ENCODE assay signal across 15 cellular contexts in the genomic region with DNA sequence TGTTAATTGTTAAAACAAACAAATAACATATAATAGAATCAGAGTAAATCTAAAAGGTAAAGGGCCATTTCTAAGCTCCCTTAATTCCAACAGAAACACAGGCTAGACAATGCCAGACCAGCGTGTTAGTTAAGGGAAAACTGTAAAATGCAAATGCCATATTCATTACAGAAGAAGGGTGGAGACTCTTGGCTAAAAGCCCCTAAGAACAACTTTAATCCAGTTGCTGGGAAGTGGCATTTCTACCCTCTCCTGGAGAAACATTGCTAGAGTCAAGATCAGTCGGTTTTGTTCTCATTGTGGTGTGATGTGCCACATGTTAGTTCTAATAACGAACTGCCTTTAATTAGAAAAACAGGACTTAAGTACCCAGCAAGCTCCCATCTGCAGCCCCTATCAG.
DNase-seq lines count a peak whose midpoint lies in the region; ATAC-seq and TF ChIP-seq lines count a peak whose summit lies in the region.
"Had no signal": no experiment of that assay in that cellular context is flagged by ENCODE, and none has a peak within 500 bp of the region (broad histone marks: within the 10 kb centered on the region; RNA-seq: fewer than 3 reads in every experiment).

No MANE protein-coding gene starts in this region.

- peak; percentile 16 for DNase-seq in HFF-Myc (ENCODE audit: extremely low read depth, low read depth)
- DNase-seq in mesenchymal stem cell, result no peak
- no peak for DNase-seq in suprapubic skin (ENCODE audit: low spot score in 2 of 2)
- DNase-seq in NCI-H1930 (lab: John Stamatoyannopoulos, UW), result no peak
- DNase-seq in right cardiac atrium, result no peak
- DNase-seq: ACHN; BE2C; CD8-positive, alpha-beta T cell; GF-D8; Kasumi-1; NCI-H2029 treated with DMSO at 0.1 percent for 48 hours; NCI-H510A treated with DMSO at 0.1 percent for 48 hours; SIG-M5 had no signal

- H4K91ac ChIP-seq in mesenchymal stem cell (ENCODE audit: low read length), result no peak overlapping the region

- no peak overlapping the region for H3K18ac ChIP-seq in mesenchymal stem cell (ENCODE audit: low read depth in 1 of 2, low read length in 2 of 2)

- no peak for ATAC-seq in stimulated activated memory B cell treated with anti-CD40 and anti-IgM and Interleukin-4, amounts not matched to agents 10 μg/mL and 1 μg/mL and 100 μg/mL, for 72 hours
- no peak for ATAC-seq in right cardiac atrium
- ATAC-seq: CD8-positive, alpha-beta T cell had no signal

- no peak overlapping the region for H2BK15ac ChIP-seq in mesenchymal stem cell (ENCODE audit: low read depth, poor library complexity, severe bottlenecking)

- TF ChIP-seq EP300 in suprapubic skin (IDR thresholded peaks at IDR 0.05), result no peak

- H3K4me3 ChIP-seq in HFF-Myc (replicated peaks; ENCODE audit: low read depth, low read length) (no peak overlapping the region), esophagus (ENCODE audit: low read depth in 1 of 2, low read length in 2 of 2) (no peak overlapping the region), mesenchymal stem cell (ENCODE audit: insufficient read depth in 1 of 2, low read depth in 1 of 2, low read length in 2 of 2) (no peak overlapping the region), suprapubic skin (no peak overlapping the region), right cardiac atrium (ENCODE audit: low read length) (no peak overlapping the region)

- H3K27ac ChIP-seq in esophagus (ENCODE audit: low read depth in 2 of 2, low read length in 1 of 2), result peak overlapping the region; percentile 45 to 52
- peak overlapping the region; percentile 52 for H3K27ac ChIP-seq in mesenchymal stem cell (ENCODE audit: low read length, poor library complexity, severe bottlenecking)
- H3K27ac ChIP-seq in suprapubic skin, result peak overlapping the region; percentile 58
- H3K27ac ChIP-seq in right cardiac atrium (ENCODE audit: low read length), result no peak overlapping the region

- no peak overlapping the region for H2AK5ac ChIP-seq in mesenchymal stem cell (ENCODE audit: low read length, severe bottlenecking)

- no peak overlapping the region for H3K27ac Mint-ChIP-seq in stimulated activated memory B cell treated with anti-CD40 and anti-IgM and Interleukin-4, amounts not matched to agents 10 μg/mL and 1 μg/mL and 100 μg/mL, for 72 hours
- H3K27ac Mint-ChIP-seq: CD8-positive, alpha-beta T cell had no signal

- 31 to 42% methylated on average over 3 of the region's 3 CpGs for WGBS in esophagus, 2 donors
- 100% methylated on average over 1 of the region's 3 CpGs for WGBS in mesenchymal stem cell
- WGBS in suprapubic skin, result 31% methylated on average over 3 of the region's 3 CpGs
- WGBS in right cardiac atrium, result 54% methylated on average over 3 of the region's 3 CpGs

- no peak overlapping the region for H2BK5ac ChIP-seq in mesenchymal stem cell (ENCODE audit: low read depth, low read length, poor library complexity, severe bottlenecking)

- H3K9me3 ChIP-seq in esophagus (ENCODE audit: control insufficient read depth in 2 of 2, insufficient read depth in 1 of 2, low read depth in 1 of 2, low read length in 1 of 2) (no peaks in the 10 kb centered on the region), mesenchymal stem cell (ENCODE audit: control insufficient read depth, low read length) (no peaks in the 10 kb centered on the region), suprapubic skin (no peaks in the 10 kb centered on the region), right cardiac atrium (ENCODE audit: control insufficient read depth, low read length) (no peaks in the 10 kb centered on the region)
- H3K9me3 ChIP-seq: BE2C had no signal

- H2BK120ac ChIP-seq in mesenchymal stem cell (ENCODE audit: low read depth, low read length), result no peak overlapping the region

- H4K8ac ChIP-seq in mesenchymal stem cell (ENCODE audit: low read length), result no peak overlapping the region

- no peaks in the 10 kb centered on the region for H3K27me3 Mint-ChIP-seq in stimulated activated memory B cell treated with anti-CD40 and anti-IgM and Interleukin-4, amounts not matched to agents 10 μg/mL and 1 μg/mL and 100 μg/mL, for 72 hours

- H3K4me2 ChIP-seq in mesenchymal stem cell (ENCODE audit: low read length, poor library complexity, severe bottlenecking), result peak overlapping the region; percentile 6

- H3K14ac ChIP-seq in mesenchymal stem cell (ENCODE audit: low read length in 2 of 2), result no peak overlapping the region

- no peak overlapping the region for H3K4ac ChIP-seq in mesenchymal stem cell (ENCODE audit: low read depth in 1 of 2, low read length in 2 of 2)

- no peaks in the 10 kb centered on the region for H3K79me1 ChIP-seq in mesenchymal stem cell (replicated peaks; ENCODE audit: low read length, poor library complexity, severe bottlenecking)

- no peak overlapping the region for H3K9ac ChIP-seq in mesenchymal stem cell (ENCODE audit: low read length)

- peaks cover 3% of the 10 kb centered on the region for H3K9me3 Mint-ChIP-seq in stimulated activated memory B cell treated with anti-CD40 and anti-IgM and Interleukin-4, amounts not matched to agents 10 μg/mL and 1 μg/mL and 100 μg/mL, for 72 hours
- H3K9me3 Mint-ChIP-seq: CD8-positive, alpha-beta T cell had no signal

- H2AFZ ChIP-seq in mesenchymal stem cell (ENCODE audit: low read depth, low read length), result no peak overlapping the region

- H3K27me3 ChIP-seq in esophagus (ENCODE audit: control insufficient read depth in 1 of 2, insufficient read depth in 2 of 2, low read length in 2 of 2), result no peaks in the 10 kb centered on the region
- no peaks in the 10 kb centered on the region for H3K27me3 ChIP-seq in mesenchymal stem cell (ENCODE audit: control insufficient read depth in 1 of 2, insufficient read depth in 1 of 2, low read length in 2 of 2)
- no peaks in the 10 kb centered on the region for H3K27me3 ChIP-seq in suprapubic skin
- H3K27me3 ChIP-seq in right cardiac atrium (ENCODE audit: control insufficient read depth, insufficient read depth), result no peaks in the 10 kb centered on the region
- H3K27me3 ChIP-seq: BE2C had no signal

- H3K36me3 ChIP-seq in esophagus (ENCODE audit: control insufficient read depth in 2 of 2, insufficient read depth in 2 of 2, low read length in 1 of 2), result no peaks in the 10 kb centered on the region
- peaks cover 0 to 25% of the 10 kb centered on the region in 2 experiments for H3K36me3 ChIP-seq in mesenchymal stem cell (ENCODE audit: control insufficient read depth in 1 of 2, insufficient read depth in 2 of 2, low read depth in 1 of 2, low read length in 2 of 2)
- peaks cover 14% of the 10 kb centered on the region for H3K36me3 ChIP-seq in suprapubic skin

- H3K4me1 ChIP-seq in esophagus (ENCODE audit: control insufficient read depth in 2 of 2, insufficient read depth in 2 of 2, low read length in 1 of 2), result no peaks in the 10 kb centered on the region
- H3K4me1 ChIP-seq in mesenchymal stem cell (ENCODE audit: control insufficient read depth, insufficient read depth, low read depth, low read length), result peaks cover 2% of the 10 kb centered on the region
- H3K4me1 ChIP-seq in suprapubic skin, result peaks cover 10% of the 10 kb centered on the region
- no peaks in the 10 kb centered on the region for H3K4me1 ChIP-seq in right cardiac atrium (ENCODE audit: control insufficient read depth, insufficient read depth, low read length)

- intact Hi-C loops in right cardiac atrium (cut with DNase I), result no loop called here

- H3K4me1 Mint-ChIP-seq in stimulated activated memory B cell treated with anti-CD40 and anti-IgM and Interleukin-4, amounts not matched to agents 10 μg/mL and 1 μg/mL and 100 μg/mL, for 72 hours, result no peaks in the 10 kb centered on the region

- no peak overlapping the region for H2BK12ac ChIP-seq in mesenchymal stem cell (ENCODE audit: low read length in 2 of 2)

- H3K4me3 Mint-ChIP-seq in stimulated activated memory B cell treated with anti-CD40 and anti-IgM and Interleukin-4, amounts not matched to agents 10 μg/mL and 1 μg/mL and 100 μg/mL, for 72 hours, result no peak overlapping the region
- H3K4me3 Mint-ChIP-seq: CD8-positive, alpha-beta T cell had no signal

- H3K36me3 Mint-ChIP-seq in stimulated activated memory B cell treated with anti-CD40 and anti-IgM and Interleukin-4, amounts not matched to agents 10 μg/mL and 1 μg/mL and 100 μg/mL, for 72 hours, result no peaks in the 10 kb centered on the region
- H3K36me3 Mint-ChIP-seq: CD8-positive, alpha-beta T cell had no signal

- TF ChIP-seq CTCF in HFF-Myc (IDR thresholded peaks at IDR 0.05; ENCODE audit: low read depth, low read length, missing control alignments) (no peak), suprapubic skin (IDR thresholded peaks at IDR 0.05) (no peak)

- TF ChIP-seq POLR2A in suprapubic skin (IDR thresholded peaks at IDR 0.05), result no peak

- no peak overlapping the region for H3K23ac ChIP-seq in mesenchymal stem cell (ENCODE audit: low read length in 2 of 2)
